Comparison of ENCODE assay signal across 8 cellular contexts in genomic region chr3:129160891-129161859, GRCh38. TPM values are rescaled to one million over a fixed set of nuclear protein-coding genes. Genes with fewer than 3 reads are reported as not detected.
DNase-seq lines count a peak whose midpoint lies in the region; ATAC-seq, FAIRE-seq and TF ChIP-seq lines count a peak whose summit lies in the region.

ISY1 (minus strand) TSS chr3:129161063; CDS start chr3:129160975, 88 bp downstream.

- H3K4me1 Mint-ChIP-seq in central memory CD8-positive, alpha-beta T cell, result peaks cover 35% of the 10 kb centered on the region

- peak within 1 kb of the TSS; percentile 79 to 97 (median 95) for H3K4me3 ChIP-seq in keratinocyte (ENCODE audit: control insufficient read depth in 2 of 3, extremely low read depth in 1 of 3, insufficient read depth in 2 of 3, low read depth in 1 of 3, low read length in 3 of 3)

- peak within 1 kb of the TSS; percentile 99 for H3K27ac Mint-ChIP-seq in central memory CD8-positive, alpha-beta T cell (ENCODE audit: low read depth)

- no peaks in the 10 kb centered on the region for H3K9me3 ChIP-seq in keratinocyte (ENCODE audit: control insufficient read depth, low read depth, low read length)

- peaks cover 3 to 15% of the 10 kb centered on the region in 2 experiments for H3K36me3 ChIP-seq in keratinocyte (ENCODE audit: control insufficient read depth in 2 of 2, extremely low read depth in 1 of 2, insufficient read depth in 2 of 2, low read length in 2 of 2)

- dilution Hi-C loops in keratinocyte (cut with MboI; ENCODE audit: extremely low pct_ligation_motif_present, low sequenced_read_pairs), result no loop called here

- peak within 1 kb of the TSS; percentile 99 for H3K4me3 Mint-ChIP-seq in central memory CD8-positive, alpha-beta T cell

- DNase-seq in Ammon's horn (ENCODE audit: low spot score) (peak; percentile 92), NCI-H446 (lab: John Stamatoyannopoulos, UW) (peak; percentile 98 to 99), keratinocyte (ENCODE audit: low read depth, low spot score) (no peak)
- peak; percentile 79 for DNase-seq in activated CD4-positive, CD25-positive, alpha-beta regulatory T cell treated with anti-CD3 and anti-CD28 coated beads, Interleukin-2, amount 50 U/mL, for 16 hours (ENCODE audit: low read depth, low spot score)
- peak; percentile 73 to 83 for DNase-seq in central memory CD8-positive, alpha-beta T cell (ENCODE audit: low spot score in 2 of 2)
- DNase-seq in stimulated activated CD4-positive, alpha-beta T cell treated with anti-CD3 and anti-CD28 coated beads, Interleukin-15, amount 100 ng/mL, for 1 hour (ENCODE audit: low read depth in 1 of 2, low spot score in 1 of 2), result peak; percentile 67 to 76

- H3K9me3 Mint-ChIP-seq in central memory CD8-positive, alpha-beta T cell, result no peaks in the 10 kb centered on the region

- peak within 1 kb of the TSS; percentile 99 for H3K27ac ChIP-seq in keratinocyte (ENCODE audit: control insufficient read depth, insufficient read depth, low read length)

- H2AFZ ChIP-seq in keratinocyte (ENCODE audit: control insufficient read depth, low read length), result peak within 1 kb of the TSS; percentile 98

- H3K27me3 ChIP-seq in keratinocyte (ENCODE audit: control insufficient read depth, extremely low read depth, insufficient read depth, low read length), result no peaks in the 10 kb centered on the region

- H3K36me3 Mint-ChIP-seq in central memory CD8-positive, alpha-beta T cell (ENCODE audit: insufficient read depth), result peaks cover 44% of the 10 kb centered on the region

- peaks cover 21% of the 10 kb centered on the region for H3K79me2 ChIP-seq in keratinocyte (ENCODE audit: control insufficient read depth, insufficient read depth, low read length)

- FAIRE-seq in keratinocyte (lab: Jason Lieb, UNC), result peak; percentile 43

- peaks cover 19% of the 10 kb centered on the region for H3K4me1 ChIP-seq in keratinocyte (ENCODE audit: control insufficient read depth, extremely low read depth, insufficient read depth, low read length)

- ATAC-seq in GM19035 (IDR thresholded peaks at IDR 0.05; ENCODE audit: unreplicated experiment) (peak; percentile 86), HG03354 (IDR thresholded peaks at IDR 0.05; ENCODE audit: poor library complexity, severe bottlenecking, unreplicated experiment) (peak; percentile 89)
- peak; percentile 82 for ATAC-seq in central memory CD8-positive, alpha-beta T cell (replicated peaks; ENCODE audit: extremely low read depth, poor library complexity, severe bottlenecking)

- no peaks in the 10 kb centered on the region for H3K9me1 ChIP-seq in keratinocyte (ENCODE audit: control insufficient read depth, extremely low read depth, insufficient read depth, low read length)

- H4K20me1 ChIP-seq in keratinocyte (ENCODE audit: control insufficient read depth, extremely low read depth, insufficient read depth, low read length), result no peaks in the 10 kb centered on the region

- H3K4me2 ChIP-seq in keratinocyte (ENCODE audit: control insufficient read depth, extremely low read depth, insufficient read depth, low read depth, low read length), result peak within 1 kb of the TSS; percentile 97

- H3K9ac ChIP-seq in keratinocyte (ENCODE audit: control insufficient read depth, extremely low read depth, insufficient read depth, low read length), result peak within 1 kb of the TSS; percentile 98

- no peaks in the 10 kb centered on the region for H3K27me3 Mint-ChIP-seq in central memory CD8-positive, alpha-beta T cell

- peak; percentile 78 to 90 (median 82) for TF ChIP-seq CTCF in keratinocyte (optimal IDR thresholded peaks at IDR 0.05 in 1 of 3, IDR thresholded peaks at IDR 0.05 in 1 of 3, conservative IDR thresholded peaks at IDR 0.05 in 1 of 3; ENCODE audit: extremely low read depth in 1 of 3, insufficient read depth in 2 of 3, low read length in 3 of 3)

RNA-seq across cellular contexts. Expression of gene ISY1, which starts in this region (rescaled TPM):
- 20.2 to 25.5 TPM (median 23.8 TPM) in 3 replicates for polyA plus RNA-seq in keratinocyte
- polyA plus RNA-seq in keratinocyte (2011; ENCODE audit: low read depth), result 24.5 TPM
- polyA plus RNA-seq in keratinocyte (2011; cell fraction: cytosol; rRNA removed), result 19.9 and 23.7 TPM in 2 replicates
- polyA plus RNA-seq in keratinocyte (2011; cell fraction: nucleus; rRNA removed), result 12.9 and 13.4 TPM in 2 replicates
- polyA plus RNA-seq in keratinocyte (2012; ENCODE audit: low replicate concordance), result 16.6 and 23.1 TPM in 2 replicates
- 10.2 to 27.2 TPM (median 17.6 TPM) in 3 replicates for polyA minus RNA-seq in keratinocyte
- 18.8 TPM for polyA minus RNA-seq in keratinocyte (2011; cell fraction: cytosol; rRNA and poly(A)+ RNA removed)
- polyA minus RNA-seq in keratinocyte (2011; cell fraction: nucleus; rRNA and poly(A)+ RNA removed), result 5.1 and 6.7 TPM in 2 replicates
